Comparison of ENCODE assay signal across 8 cellular contexts in genomic region chr4:38866973-38867477, GRCh38. TPM values are rescaled to one million over a fixed set of nuclear protein-coding genes. Genes with fewer than 3 reads are reported as not detected.
DNase-seq lines count a peak whose midpoint lies in the region; ATAC-seq, FAIRE-seq and TF ChIP-seq lines count a peak whose summit lies in the region.

No MANE protein-coding gene starts in this region.

- no peak for DNase-seq in CD4-positive, CD25-positive, alpha-beta regulatory T cell
- DNase-seq in bronchial epithelial cell (ENCODE audit: low read depth) = no peak
- DNase-seq in naive thymus-derived CD4-positive, alpha-beta T cell = no peak
- no peak for DNase-seq in frontal cortex (ENCODE audit: low spot score in 2 of 2)
- DNase-seq in COLO668 (lab: John Stamatoyannopoulos, UW; ENCODE audit: unreplicated experiment) = no peak

- peaks cover 3% of the 10 kb centered on the region for H3K4me1 ChIP-seq in CD4-positive, CD25-positive, alpha-beta regulatory T cell (ENCODE audit: control insufficient read depth, insufficient read depth, low read length, poor library complexity, severe bottlenecking)
- H3K4me1 ChIP-seq in naive thymus-derived CD4-positive, alpha-beta T cell (ENCODE audit: control insufficient read depth in 2 of 2, insufficient read depth in 2 of 2, low read length in 2 of 2) = no peaks in the 10 kb centered on the region

- H3K27ac Mint-ChIP-seq in CD4-positive, CD25-positive, alpha-beta regulatory T cell = no peak overlapping the region
- H3K27ac Mint-ChIP-seq in naive thymus-derived CD4-positive, alpha-beta T cell = peak overlapping the region in 1 of 9 donors; percentile 40

- no peak overlapping the region for H3K27ac ChIP-seq in CD4-positive, CD25-positive, alpha-beta regulatory T cell (ENCODE audit: insufficient read depth, low read length, poor library complexity, severe bottlenecking)
- no peak overlapping the region for H3K27ac ChIP-seq in naive thymus-derived CD4-positive, alpha-beta T cell (ENCODE audit: low read depth, low read length)

- H3K4me3 ChIP-seq in CD4-positive, CD25-positive, alpha-beta regulatory T cell (ENCODE audit: low read depth, low read length) = no peak overlapping the region
- H3K4me3 ChIP-seq in bronchial epithelial cell (ENCODE audit: low read depth, low read length) = peak overlapping the region; percentile 88
- peak overlapping the region; percentile 14 for H3K4me3 ChIP-seq in naive thymus-derived CD4-positive, alpha-beta T cell (ENCODE audit: low read length)

- FAIRE-seq in bronchial epithelial cell (lab: Jason Lieb, UNC) = no peak
- FAIRE-seq in frontal cortex (lab: Jason Lieb, UNC) = no peak

- H3K36me3 ChIP-seq in CD4-positive, CD25-positive, alpha-beta regulatory T cell (ENCODE audit: control insufficient read depth, insufficient read depth, low read length) = no peaks in the 10 kb centered on the region
- H3K36me3 ChIP-seq in bronchial epithelial cell (ENCODE audit: control insufficient read depth, insufficient read depth, low read length) = peaks cover 7% of the 10 kb centered on the region
- H3K36me3 ChIP-seq in naive thymus-derived CD4-positive, alpha-beta T cell (ENCODE audit: control insufficient read depth in 2 of 3, insufficient read depth in 3 of 3, low read length in 3 of 3) = no peaks in the 10 kb centered on the region

- POLR2A ChIA-PET in naive thymus-derived CD4-positive, alpha-beta T cell (lab: Charles Lee) = no interaction called here

- no peaks in the 10 kb centered on the region for H3K9me3 ChIP-seq in CD4-positive, CD25-positive, alpha-beta regulatory T cell (ENCODE audit: control insufficient read depth in 2 of 2, low read length in 2 of 2)
- H3K9me3 ChIP-seq in naive thymus-derived CD4-positive, alpha-beta T cell (ENCODE audit: control insufficient read depth in 2 of 3, low read length in 3 of 3) = no peaks in the 10 kb centered on the region

- TF ChIP-seq CTCF in bronchial epithelial cell (IDR thresholded peaks at IDR 0.05; ENCODE audit: insufficient read depth, low read length, severe bottlenecking) = no peak

- no peaks in the 10 kb centered on the region for H3K9me3 Mint-ChIP-seq in CD4-positive, CD25-positive, alpha-beta regulatory T cell
- H3K9me3 Mint-ChIP-seq in naive thymus-derived CD4-positive, alpha-beta T cell = peaks cover 0 to 5% (median 0%) of the 10 kb centered on the region in 11 donors

- H3K27me3 ChIP-seq in CD4-positive, CD25-positive, alpha-beta regulatory T cell (ENCODE audit: control insufficient read depth, insufficient read depth, low read length) = peaks cover 18% of the 10 kb centered on the region
- no peaks in the 10 kb centered on the region for H3K27me3 ChIP-seq in bronchial epithelial cell (ENCODE audit: control insufficient read depth, insufficient read depth, low read length)
- no peaks in the 10 kb centered on the region for H3K27me3 ChIP-seq in naive thymus-derived CD4-positive, alpha-beta T cell (ENCODE audit: control insufficient read depth in 2 of 2, insufficient read depth in 2 of 2, low read length in 2 of 2)

- H3K4me3 Mint-ChIP-seq in CD4-positive, CD25-positive, alpha-beta regulatory T cell = peak overlapping the region in 3 of 4 donors; percentile 7 to 63 (median 58)
- H3K4me3 Mint-ChIP-seq in naive thymus-derived CD4-positive, alpha-beta T cell = peak overlapping the region; percentile 68 to 83 (median 76)

- H3K36me3 Mint-ChIP-seq in CD4-positive, CD25-positive, alpha-beta regulatory T cell = peaks cover 5% of the 10 kb centered on the region
- peaks cover 0 to 2% (median 0%) of the 10 kb centered on the region in 5 donors for H3K36me3 Mint-ChIP-seq in naive thymus-derived CD4-positive, alpha-beta T cell

- intact Hi-C loops in naive thymus-derived CD4-positive, alpha-beta T cell (cut with micrococcal nuclease) = no loop called here

- CTCF ChIA-PET in naive thymus-derived CD4-positive, alpha-beta T cell (lab: Charles Lee) = no interaction called here

- ATAC-seq in CD4-positive, CD25-positive, alpha-beta regulatory T cell (ENCODE audit: low read depth in 2 of 2) = no peak
- peak; percentile 16 for ATAC-seq in HG03103 (IDR thresholded peaks at IDR 0.05; ENCODE audit: low read depth, unreplicated experiment)
- ATAC-seq in naive thymus-derived CD4-positive, alpha-beta T cell = no peak
- ATAC-seq in GM18505 (IDR thresholded peaks at IDR 0.05; ENCODE audit: unreplicated experiment) = no peak
- ATAC-seq in GM21723 (IDR thresholded peaks at IDR 0.05; ENCODE audit: unreplicated experiment) = no peak

- H3K27me3 Mint-ChIP-seq in CD4-positive, CD25-positive, alpha-beta regulatory T cell = peaks cover 24% of the 10 kb centered on the region
- peaks cover 0 to 25% (median 17%) of the 10 kb centered on the region in 5 donors for H3K27me3 Mint-ChIP-seq in naive thymus-derived CD4-positive, alpha-beta T cell

- H3K4me1 Mint-ChIP-seq in CD4-positive, CD25-positive, alpha-beta regulatory T cell = peaks cover 3 to 18% (median 5%) of the 10 kb centered on the region in 4 donors
- H3K4me1 Mint-ChIP-seq in naive thymus-derived CD4-positive, alpha-beta T cell = peaks cover 11 to 24% (median 22%) of the 10 kb centered on the region in 7 donors

- TF ChIP-seq POLR2A in GM18505 (IDR thresholded peaks at IDR 0.05; ENCODE audit: borderline replicate concordance, extremely low read depth, insufficient read depth, insufficient read length) = no peak

RNA-seq across cellular contexts. Expression of gene FAM114A1, which starts 0.6 kb away (rescaled TPM):
- not detected for total RNA-seq in CD4-positive, CD25-positive, alpha-beta regulatory T cell
- polyA plus RNA-seq in CD4-positive, CD25-positive, alpha-beta regulatory T cell = not detected
- total RNA-seq in bronchial epithelial cell = 40.2 and 44.2 TPM in 2 replicates
- under 1 TPM in 3 of 5 experiments, not detected in 2; 0.56 to 0.83 (median 0.64) TPM for total RNA-seq in naive thymus-derived CD4-positive, alpha-beta T cell
- not detected for polyA plus RNA-seq in naive thymus-derived CD4-positive, alpha-beta T cell
- 9.4 TPM for total RNA-seq in frontal cortex

RNA-seq across cellular contexts. Expression of gene TLR6, which starts 10.4 kb away (rescaled TPM):
- 2.2 TPM for total RNA-seq in CD4-positive, CD25-positive, alpha-beta regulatory T cell
- polyA plus RNA-seq in CD4-positive, CD25-positive, alpha-beta regulatory T cell = 1 to 10 TPM in 1 of 4 donors, under 1 TPM in 3; 0.39 to 2.3 (median 0.82) TPM
- total RNA-seq in bronchial epithelial cell = 0.26 and 0.38 TPM in 2 replicates
- 1 to 10 TPM in 4 of 5 experiments, under 1 TPM in 1; 1.00 to 8.8 (median 1.9) TPM for total RNA-seq in naive thymus-derived CD4-positive, alpha-beta T cell
- not detected for polyA plus RNA-seq in naive thymus-derived CD4-positive, alpha-beta T cell
- total RNA-seq in frontal cortex = 1.2 TPM
